ENCODE assay signal across 28 cellular contexts in the genomic region with DNA sequence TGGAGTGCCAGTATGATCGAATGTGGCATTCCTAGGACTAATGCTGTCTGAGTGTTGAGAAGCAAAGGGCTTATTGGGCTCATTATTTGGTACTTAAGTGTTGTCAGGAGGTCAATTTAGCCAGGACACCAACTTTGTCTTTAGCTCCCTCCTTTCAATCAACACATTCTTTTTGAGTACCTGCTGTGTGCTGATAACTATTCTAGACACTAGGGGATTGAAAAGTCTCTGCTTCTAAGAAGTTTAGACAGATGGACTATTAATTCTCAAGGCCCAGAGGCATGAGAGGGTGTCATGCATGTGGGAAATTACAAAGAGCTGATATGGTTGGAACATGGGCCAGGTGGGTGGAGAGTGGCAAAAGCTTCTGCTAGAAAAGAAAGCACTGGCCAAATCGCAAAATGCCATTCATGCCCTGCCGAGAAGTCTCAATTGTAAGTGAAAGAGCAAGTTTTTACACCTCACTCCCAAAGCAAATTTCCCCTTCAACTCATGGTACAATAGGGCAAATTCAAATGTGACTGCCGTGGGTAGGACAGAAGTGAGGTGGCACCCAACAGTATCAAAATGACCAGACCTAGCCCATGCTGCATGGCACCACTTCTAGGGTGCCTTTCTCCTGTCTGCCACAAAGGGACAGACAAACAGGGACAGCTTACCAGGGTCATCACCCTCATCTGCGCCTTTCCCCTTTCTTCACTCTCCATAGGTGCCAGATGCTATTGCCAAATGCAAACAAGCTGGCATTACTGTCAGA. TPM values are rescaled to one million over a fixed set of nuclear protein-coding genes. Genes with fewer than 3 reads are reported as not detected.
DNase-seq lines count a peak whose midpoint lies in the region; ATAC-seq lines count a peak whose summit lies in the region.
"Had no signal": no experiment of that assay in that cellular context is flagged by ENCODE, and none has a peak within 500 bp of the region (broad histone marks: within the 10 kb centered on the region; RNA-seq: fewer than 3 reads in every experiment).

No MANE protein-coding gene starts in this region.

- no peaks in the 10 kb centered on the region for H3K9me3 ChIP-seq in CD4-positive, CD25-positive, alpha-beta regulatory T cell (ENCODE audit: control insufficient read depth in 2 of 2, low read length in 2 of 2)
- no peaks in the 10 kb centered on the region for H3K9me3 ChIP-seq in CD4-positive, alpha-beta memory T cell (ENCODE audit: control insufficient read depth in 1 of 2, low read length in 2 of 2)
- H3K9me3 ChIP-seq: breast epithelium, heart right ventricle, SK-N-SH, stomach, tibial artery had no signal

- H3K9me3 Mint-ChIP-seq in CD4-positive, CD25-positive, alpha-beta regulatory T cell, result no peaks in the 10 kb centered on the region
- H3K9me3 Mint-ChIP-seq in CD4-positive, alpha-beta memory T cell, result no peaks in the 10 kb centered on the region
- no peaks in the 10 kb centered on the region for H3K9me3 Mint-ChIP-seq in activated CD8-positive, alpha-beta T cell treated with anti-CD3 and anti-CD28 coated beads, Interleukin-2, amount 10 ng/mL, durations not matched to agents 7 days and 5 days (ENCODE audit: insufficient read depth)

- H3K36me3 Mint-ChIP-seq in CD4-positive, CD25-positive, alpha-beta regulatory T cell, result peaks cover 48% of the 10 kb centered on the region
- peaks cover 55 to 90% of the 10 kb centered on the region in 2 donors for H3K36me3 Mint-ChIP-seq in CD4-positive, alpha-beta memory T cell
- peaks cover 68% of the 10 kb centered on the region for H3K36me3 Mint-ChIP-seq in activated CD8-positive, alpha-beta T cell treated with anti-CD3 and anti-CD28 coated beads, Interleukin-2, amount 10 ng/mL, durations not matched to agents 7 days and 5 days (ENCODE audit: low read depth)

- no peaks in the 10 kb centered on the region for H3K27me3 ChIP-seq in CD4-positive, CD25-positive, alpha-beta regulatory T cell (ENCODE audit: control insufficient read depth, insufficient read depth, low read length)
- no peaks in the 10 kb centered on the region for H3K27me3 ChIP-seq in CD4-positive, alpha-beta memory T cell (ENCODE audit: insufficient read depth, low read length)
- H3K27me3 ChIP-seq: breast epithelium, heart right ventricle, stomach, tibial artery had no signal

- H3K4me1 Mint-ChIP-seq in CD4-positive, CD25-positive, alpha-beta regulatory T cell, result no peaks in the 10 kb centered on the region
- peaks cover 0 to 2% (median 0%) of the 10 kb centered on the region in 4 donors for H3K4me1 Mint-ChIP-seq in CD4-positive, alpha-beta memory T cell
- H3K4me1 Mint-ChIP-seq in activated CD8-positive, alpha-beta T cell treated with anti-CD3 and anti-CD28 coated beads, Interleukin-2, amount 10 ng/mL, durations not matched to agents 7 days and 5 days (ENCODE audit: low read depth), result no peaks in the 10 kb centered on the region

- no peaks in the 10 kb centered on the region for H3K27me3 Mint-ChIP-seq in CD4-positive, CD25-positive, alpha-beta regulatory T cell
- H3K27me3 Mint-ChIP-seq in CD4-positive, alpha-beta memory T cell, result no peaks in the 10 kb centered on the region
- no peaks in the 10 kb centered on the region for H3K27me3 Mint-ChIP-seq in activated CD8-positive, alpha-beta T cell treated with anti-CD3 and anti-CD28 coated beads, Interleukin-2, amount 10 ng/mL, durations not matched to agents 7 days and 5 days (ENCODE audit: low read depth)

- H3K36me3 ChIP-seq in CD4-positive, CD25-positive, alpha-beta regulatory T cell (ENCODE audit: control insufficient read depth, insufficient read depth, low read length), result peaks cover 90% of the 10 kb centered on the region
- H3K36me3 ChIP-seq in CD4-positive, alpha-beta memory T cell (ENCODE audit: insufficient read depth, low read length), result peaks cover 80% of the 10 kb centered on the region
- H3K36me3 ChIP-seq: breast epithelium had no signal

- H3K27ac ChIP-seq in CD4-positive, CD25-positive, alpha-beta regulatory T cell (ENCODE audit: insufficient read depth, low read length, poor library complexity, severe bottlenecking), result no peak overlapping the region
- no peak overlapping the region for H3K27ac ChIP-seq in CD4-positive, alpha-beta memory T cell (ENCODE audit: low read depth, low read length)
- H3K27ac ChIP-seq: breast epithelium, C4-2B, parathyroid adenoma, stomach, tibial artery had no signal

- no peak overlapping the region for H3K4me3 Mint-ChIP-seq in CD4-positive, CD25-positive, alpha-beta regulatory T cell
- no peak overlapping the region for H3K4me3 Mint-ChIP-seq in CD4-positive, alpha-beta memory T cell
- no peak overlapping the region for H3K4me3 Mint-ChIP-seq in activated CD8-positive, alpha-beta T cell treated with anti-CD3 and anti-CD28 coated beads, Interleukin-2, amount 10 ng/mL, durations not matched to agents 7 days and 5 days

- H3K4me3 ChIP-seq in CD4-positive, CD25-positive, alpha-beta regulatory T cell (ENCODE audit: low read depth, low read length), result no peak overlapping the region
- no peak overlapping the region for H3K4me3 ChIP-seq in CD4-positive, alpha-beta memory T cell (ENCODE audit: low read length in 2 of 2)
- H3K4me3 ChIP-seq: breast epithelium, heart right ventricle, stomach, tibial artery had no signal

- CTCF ChIA-PET in CD4-positive, alpha-beta memory T cell (lab: Charles Lee; ENCODE audit: partially characterized antibody), result interaction anchor here (0.9 to 2.3 kb wide), 3 partner anchors 9 to 356 kb away, joined by 3 to 18 read pairs (median 3); no protein-coding TSS in a partner anchor
- CTCF ChIA-PET in activated CD8-positive, alpha-beta T cell treated with anti-CD3 and anti-CD28 coated beads, Interleukin-2, amount 10 ng/mL, durations not matched to agents 7 days and 5 days (lab: Charles Lee), result interaction anchor here (3.7 kb wide), 1 partner anchor 9 kb away, joined by 26 read pairs; no protein-coding TSS in a partner anchor

- POLR2A ChIA-PET in CD4-positive, alpha-beta memory T cell (lab: Charles Lee; ENCODE audit: partially characterized antibody), result interaction anchor here (1.0 to 3.2 kb wide), 3 partner anchors 9 to 54 kb away, joined by 3 to 16 read pairs (median 4); partner anchors contain the start of gene LAX1
- POLR2A ChIA-PET in activated CD8-positive, alpha-beta T cell treated with anti-CD3 and anti-CD28 coated beads, Interleukin-2, amount 10 ng/mL, durations not matched to agents 7 days and 5 days (lab: Charles Lee), result no interaction called here

- no peaks in the 10 kb centered on the region for H3K4me1 ChIP-seq in CD4-positive, CD25-positive, alpha-beta regulatory T cell (ENCODE audit: control insufficient read depth, insufficient read depth, low read length, poor library complexity, severe bottlenecking)
- no peaks in the 10 kb centered on the region for H3K4me1 ChIP-seq in CD4-positive, alpha-beta memory T cell (ENCODE audit: insufficient read depth, low read length)
- H3K4me1 ChIP-seq: breast epithelium, parathyroid adenoma, stomach, tibial artery had no signal

- H3K27ac Mint-ChIP-seq in CD4-positive, CD25-positive, alpha-beta regulatory T cell, result peak overlapping the region; percentile 18 to 76 (median 35)
- H3K27ac Mint-ChIP-seq in CD4-positive, alpha-beta memory T cell, result peak overlapping the region in 5 of 7 donors; percentile 31 to 84 (median 79)
- peak overlapping the region; percentile 15 for H3K27ac Mint-ChIP-seq in activated CD8-positive, alpha-beta T cell treated with anti-CD3 and anti-CD28 coated beads, Interleukin-2, amount 10 ng/mL, durations not matched to agents 7 days and 5 days

- ATAC-seq in CD4-positive, CD25-positive, alpha-beta regulatory T cell (ENCODE audit: low read depth in 2 of 2), result no peak
- no peak for ATAC-seq in activated CD8-positive, alpha-beta T cell treated with anti-CD3 and anti-CD28 coated beads, Interleukin-2, amount 10 ng/mL, durations not matched to agents 7 days and 5 days
- peak; percentile 64 for ATAC-seq in left ventricle myocardium superior
- no peak for ATAC-seq in HG03097 (IDR thresholded peaks at IDR 0.05; ENCODE audit: low FRiP score, unreplicated experiment)
- no peak for ATAC-seq in GM18858 (IDR thresholded peaks at IDR 0.05; ENCODE audit: unreplicated experiment)

- no peak for DNase-seq in CD4-positive, CD25-positive, alpha-beta regulatory T cell
- DNase-seq in CD4-positive, alpha-beta memory T cell, result no peak
- no peak for DNase-seq in activated CD8-positive, alpha-beta T cell treated with anti-CD3 and anti-CD28 coated beads, Interleukin-2, amount 10 ng/mL, durations not matched to agents 7 days and 5 days
- no peak for DNase-seq in left ventricle myocardium superior
- no peak for DNase-seq in activated naive CD4-positive, alpha-beta T cell treated with anti-CD3 and anti-CD28 coated beads, Interleukin-2, amount 50 U/mL, for 16 hours
- DNase-seq in stimulated activated CD8-positive, alpha-beta memory T cell treated with anti-CD3 and anti-CD28 coated beads, Interleukin-4, amount 100 ng/mL, for 48 hours, result no peak
- DNase-seq: activated gamma-delta T cell; amniotic stem cell; effector CD4-positive, alpha-beta T cell; erythroblast; heart right ventricle; IMR-90; NCI-H1048; NCI-H1694 treated with DMSO at 0.1 percent for 48 hours; OCI-M1; SK-N-SH; stimulated activated CD4-positive, alpha-beta T cell treated with anti-CD3 and anti-CD28 coated beads, Interleukin-15, amount 100 ng/mL, for 24 hours; stomach; tibial artery had no signal

- intact Hi-C loops in CD4-positive, alpha-beta memory T cell (cut with micrococcal nuclease), result no loop called here
- intact Hi-C loops in left ventricle myocardium superior (cut with micrococcal nuclease), result no loop called here

RNA-seq across cellular contexts. Expression of gene LAX1, which starts 53.6 kb away (rescaled TPM):
- 53.0 TPM for total RNA-seq in CD4-positive, CD25-positive, alpha-beta regulatory T cell
- 10 to 100 TPM; 33.5 to 43.2 (median 37.6) TPM for polyA plus RNA-seq in CD4-positive, CD25-positive, alpha-beta regulatory T cell
- total RNA-seq in CD4-positive, alpha-beta memory T cell, result 10 to 100 TPM; 39.5 to 41.2 TPM
- polyA plus RNA-seq in CD4-positive, alpha-beta memory T cell, result 10 to 100 TPM in 1 of 2 donors, 1 to 10 TPM in 1; 5.5 to 36.7 TPM
- 10 to 100 TPM; 14.5 to 15.5 TPM for total RNA-seq in activated CD8-positive, alpha-beta T cell treated with anti-CD3 and anti-CD28 coated beads, Interleukin-2, amount 10 ng/mL, durations not matched to agents 7 days and 5 days
- total RNA-seq in left ventricle myocardium superior, result 0.37 TPM
- total RNA-seq: IMR-90, lung microvascular endothelial cell, NCI-H460 had no signal
- polyA plus RNA-seq: H1, neural cell had no signal

Comparison
In these comparisons a context has a peak if more than half of its experiments do, and no peak if none do; other contexts are left out.
1. H3K27ac Mint-ChIP-seq: peak in every context shown above with its lines; median percentile 79 in CD4-positive, alpha-beta memory T cell; 35 in CD4-positive, CD25-positive, alpha-beta regulatory T cell; 15 in activated CD8-positive, alpha-beta T cell treated with anti-CD3 and anti-CD28 coated beads, Interleukin-2, amount 10 ng/mL, durations not matched to agents 7 days and 5 days.
2. RNA of gene LAX1, which starts 53.6 kb away (total RNA-seq): 53.0 TPM in CD4-positive, CD25-positive, alpha-beta regulatory T cell (single experiment), 39.5 to 41.2 TPM in CD4-positive, alpha-beta memory T cell and 14.5 to 15.5 TPM in activated CD8-positive, alpha-beta T cell treated with anti-CD3 and anti-CD28 coated beads, Interleukin-2, amount 10 ng/mL, durations not matched to agents 7 days and 5 days; 0.37 TPM in left ventricle myocardium superior (single experiment); every median in the first group is over 10 times any median in the second.